Comparison of ENCODE assay signal across 25 cellular contexts in the genomic region with DNA sequence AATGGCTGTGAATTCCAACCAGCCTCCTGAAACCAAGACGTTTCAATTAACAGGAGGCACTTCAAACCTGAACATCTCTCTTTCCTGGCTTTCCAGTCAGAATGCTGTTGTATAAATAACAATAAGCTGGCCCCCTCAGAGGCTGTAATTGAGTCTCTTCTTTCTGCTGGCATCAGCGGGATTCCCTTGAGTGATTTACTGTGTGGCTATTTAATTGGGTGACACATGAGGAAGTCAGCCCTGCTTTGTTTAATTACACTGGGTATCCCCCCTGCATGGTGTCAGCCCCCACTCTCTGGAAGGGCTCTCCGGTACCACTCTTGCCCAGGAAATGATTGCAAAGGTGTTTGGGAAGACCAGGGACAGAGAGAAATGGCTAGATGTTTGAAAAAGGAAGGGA.
DNase-seq lines count a peak whose midpoint lies in the region; ATAC-seq, FAIRE-seq and TF ChIP-seq lines count a peak whose summit lies in the region.
"Had no signal": no experiment of that assay in that cellular context is flagged by ENCODE, and none has a peak within 500 bp of the region (broad histone marks: within the 10 kb centered on the region; RNA-seq: fewer than 3 reads in every experiment).

No MANE protein-coding gene starts in this region.

- peaks cover 0 to 7% (median 0%) of the 10 kb centered on the region in 9 donors for H3K4me1 ChIP-seq in heart right ventricle
- H3K4me1 ChIP-seq: BE2C, Peyer's patch had no signal

- 26 to 39% methylated on average over 3 of the region's 3 CpGs for WGBS in heart right ventricle, 2 donors

- no peaks in the 10 kb centered on the region for H3K9me3 ChIP-seq in heart right ventricle
- H3K9me3 ChIP-seq: BE2C, Peyer's patch had no signal

- no peak overlapping the region for H3K4me3 Mint-ChIP-seq in nephron
- no peak overlapping the region for H3K4me3 Mint-ChIP-seq in activated T-cell treated with anti-CD3 and anti-CD28 coated beads, Interleukin-2, amount 50 U/mL, for 24 hours
- H3K4me3 Mint-ChIP-seq: CD14-positive monocyte, IgD-negative memory B cell had no signal

- no peak for ATAC-seq in heart right ventricle

- peaks cover 0 to 76% (median 21%) of the 10 kb centered on the region in 7 donors for H3K27me3 ChIP-seq in heart right ventricle
- H3K27me3 ChIP-seq: BE2C, Peyer's patch had no signal

- H3K9me3 Mint-ChIP-seq in nephron = no peaks in the 10 kb centered on the region
- no peaks in the 10 kb centered on the region for H3K9me3 Mint-ChIP-seq in activated T-cell treated with anti-CD3 and anti-CD28 coated beads, Interleukin-2, amount 50 U/mL, for 24 hours

- TF ChIP-seq POLR2A in GM12892 (IDR thresholded peaks at IDR 0.05; ENCODE audit: low read depth, low read length) = no peak

- peak overlapping the region in 2 of 3 experiments; percentile 65 to 81 for H3K27ac Mint-ChIP-seq in nephron
- no peak overlapping the region for H3K27ac Mint-ChIP-seq in activated T-cell treated with anti-CD3 and anti-CD28 coated beads, Interleukin-2, amount 50 U/mL, for 24 hours
- H3K27ac Mint-ChIP-seq: CD14-positive monocyte, IgD-negative memory B cell had no signal

- H3K36me3 Mint-ChIP-seq in nephron (ENCODE audit: low read depth) = no peaks in the 10 kb centered on the region
- no peaks in the 10 kb centered on the region for H3K36me3 Mint-ChIP-seq in activated T-cell treated with anti-CD3 and anti-CD28 coated beads, Interleukin-2, amount 50 U/mL, for 24 hours (ENCODE audit: low read depth)
- H3K36me3 Mint-ChIP-seq: CD14-positive monocyte, IgD-negative memory B cell had no signal

- no peak overlapping the region for H3K27ac ChIP-seq in heart right ventricle
- H3K27ac ChIP-seq: 22Rv1, GM23248, Peyer's patch had no signal

- DNase-seq in NCI-H1105 treated with DMSO at 0.1 percent for 48 hours (lab: John Stamatoyannopoulos, UW) = peak; percentile 70
- DNase-seq in NCI-H1105 (lab: John Stamatoyannopoulos, UW) = no peak
- DNase-seq in NCI-H748 (lab: John Stamatoyannopoulos, UW; ENCODE audit: unreplicated experiment) = peak; percentile 71
- peak; percentile 16 for DNase-seq in astrocyte of the hippocampus (ENCODE audit: low read depth, low spot score)
- no peak for DNase-seq in heart right ventricle
- DNase-seq in GM12892 (ENCODE audit: insufficient read length) = no peak
- no peak for DNase-seq in activated T-cell treated with anti-CD3 and anti-CD28 coated beads, Interleukin-2, amount 50 U/mL, for 24 hours
- DNase-seq: ACHN, BE2C, DMS153, DND-41, GM23248, HCEC 1CT, NCI-H1092 treated with DMSO at 0.1 percent for 48 hours, NCI-H1694, NCI-H2081, NCI-H524, OCI-M1, Peyer's patch, SHP77 treated with DMSO at 0.1 percent for 48 hours, T-helper 1 cell had no signal

- no peaks in the 10 kb centered on the region for H3K36me3 ChIP-seq in heart right ventricle
- H3K36me3 ChIP-seq: BE2C, Peyer's patch had no signal

- no peak for FAIRE-seq in GM12892 (lab: Jason Lieb, UNC)

- H3K27me3 Mint-ChIP-seq in nephron (ENCODE audit: low read depth) = peaks cover 32% of the 10 kb centered on the region
- no peaks in the 10 kb centered on the region for H3K27me3 Mint-ChIP-seq in activated T-cell treated with anti-CD3 and anti-CD28 coated beads, Interleukin-2, amount 50 U/mL, for 24 hours

- no peak overlapping the region for H3K4me3 ChIP-seq in heart right ventricle
- H3K4me3 ChIP-seq: GM23248, Peyer's patch had no signal

- intact Hi-C loops in heart right ventricle (cut with DNase I) = loop anchor here in 1 of 10 donors (5.0 kb wide), 1 partner anchor 1060 kb away; no protein-coding TSS in a partner anchor

- peaks cover under 1% of the 10 kb centered on the region for H3K4me1 Mint-ChIP-seq in nephron
- no peaks in the 10 kb centered on the region for H3K4me1 Mint-ChIP-seq in activated T-cell treated with anti-CD3 and anti-CD28 coated beads, Interleukin-2, amount 50 U/mL, for 24 hours (ENCODE audit: low read depth)
- H3K4me1 Mint-ChIP-seq: CD14-positive monocyte had no signal

- TF ChIP-seq CTCF in nephron (IDR thresholded peaks at IDR 0.05; ENCODE audit: unreplicated experiment in 3 of 3) (no peak), heart right ventricle (IDR thresholded peaks at IDR 0.05) (no peak)

Comparison
In these comparisons a context has a peak if more than half of its experiments do, and no peak if none do; other contexts are left out.
1. DNase-seq: peak in NCI-H1105 treated with DMSO at 0.1 percent for 48 hours (single experiment), NCI-H748 (single experiment) and astrocyte of the hippocampus (single experiment); none in NCI-H1105 (single experiment), heart right ventricle (0 of 2), GM12892 (single experiment) and activated T-cell treated with anti-CD3 and anti-CD28 coated beads, Interleukin-2, amount 50 U/mL, for 24 hours (single experiment).